In the genomic region with DNA sequence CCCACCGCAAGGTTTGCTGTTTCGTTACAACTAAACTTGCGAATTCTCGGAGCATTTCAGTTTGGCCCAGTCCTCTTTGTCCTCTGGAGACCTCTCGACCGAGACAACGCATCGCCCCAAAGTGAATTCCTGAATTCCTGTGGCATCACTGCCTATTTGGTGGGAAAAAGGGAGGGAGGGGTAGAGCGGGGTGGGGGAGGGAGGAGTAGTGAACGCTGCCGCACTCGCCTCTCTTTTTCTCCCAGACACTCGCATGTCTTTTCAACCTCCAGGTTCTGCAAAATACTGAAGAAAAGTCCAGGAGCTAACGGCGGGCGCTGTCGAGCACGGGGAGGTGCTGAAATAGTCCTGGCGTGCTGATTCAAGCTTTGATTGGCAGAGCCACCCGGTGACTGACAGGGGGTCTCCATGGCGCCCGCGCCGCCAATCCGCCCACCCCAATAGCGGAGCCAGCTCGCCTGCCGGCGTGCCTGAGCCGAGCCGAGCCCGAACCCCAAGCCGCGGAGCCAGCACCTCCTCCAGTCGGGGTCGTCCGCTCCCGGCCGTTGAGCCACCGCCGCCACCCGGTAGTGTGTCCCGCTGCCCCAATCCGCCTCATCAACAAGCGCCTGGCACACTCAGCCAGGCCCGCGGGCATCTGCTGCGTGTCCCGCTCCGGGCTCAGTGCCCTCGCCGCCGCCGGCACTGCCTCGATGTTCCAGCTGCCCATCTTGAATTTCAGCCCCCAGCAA, we compare ENCODE assay signal across 10 cellular contexts. TPM values are rescaled to one million over a fixed set of nuclear protein-coding genes. Genes with fewer than 3 reads are reported as not detected.
DNase-seq lines count a peak whose midpoint lies in the region; ATAC-seq lines count a peak whose summit lies in the region.
"Had no signal": no experiment of that assay in that cellular context is flagged by ENCODE, and none has a peak within 500 bp of the region (broad histone marks: within the 10 kb centered on the region; RNA-seq: fewer than 3 reads in every experiment).

SIX6 (plus strand) TSS at position 440 of the 731 bp plus-strand sequence; CDS start at position 693, 253 bp downstream.

- ATAC-seq in sciatic nerve: peak; percentile 53
- no peak for ATAC-seq in HG03565 (IDR thresholded peaks at IDR 0.05; ENCODE audit: unreplicated experiment)
- ATAC-seq in GM18870 (IDR thresholded peaks at IDR 0.05; ENCODE audit: unreplicated experiment): no peak
- ATAC-seq: heart left ventricle had no signal

- DNase-seq in NCI-H2081 (lab: John Stamatoyannopoulos, UW) (peak; percentile 68 to 81), NCI-H2081 treated with DMSO at 0.1 percent for 48 hours (lab: John Stamatoyannopoulos, UW) (no peak), NCI-H345 (lab: John Stamatoyannopoulos, UW) (peak; percentile 58), sciatic nerve (ENCODE audit: low spot score) (no peak), OCI-M1 (lab: John Stamatoyannopoulos, UW) (no peak)
- DNase-seq: heart left ventricle had no signal

- peak within 1 kb of the TSS; percentile 25 for H3K4me3 ChIP-seq in ectodermal cell (ENCODE audit: insufficient read depth, low read depth, low read length)

- intact Hi-C loops in sciatic nerve (cut with DNase I): no loop called here

- H3K9me3 ChIP-seq in ectodermal cell (ENCODE audit: control insufficient read depth, low read length): no peaks in the 10 kb centered on the region
- H3K9me3 ChIP-seq: heart left ventricle had no signal

- H3K27me3 ChIP-seq in ectodermal cell (ENCODE audit: control insufficient read depth, insufficient read depth, low read length, poor library complexity, severe bottlenecking): peaks cover 100% of the 10 kb centered on the region

- H3K27ac ChIP-seq in ectodermal cell (ENCODE audit: insufficient read depth, low read depth, low read length, poor library complexity, severe bottlenecking): no peak within 1 kb of the TSS
- H3K27ac ChIP-seq: heart left ventricle had no signal

- H3K4me1 ChIP-seq in ectodermal cell (ENCODE audit: control insufficient read depth, insufficient read depth, low read length): peaks cover 18% of the 10 kb centered on the region

- H3K36me3 ChIP-seq in ectodermal cell (ENCODE audit: control insufficient read depth, insufficient read depth, low read length): no peaks in the 10 kb centered on the region
- H3K36me3 ChIP-seq: heart left ventricle had no signal

- 0% methylated on average over 55 of the region's 55 CpGs for WGBS in ectodermal cell, 2 experiments

RNA-seq across cellular contexts. Expression of gene SIX6, which starts in this region (rescaled TPM):
- polyA plus RNA-seq in ectodermal cell (2013, experiment 1 of 4): not detected
- polyA plus RNA-seq in ectodermal cell (2013, experiment 2 of 4): 0.09 TPM
- polyA plus RNA-seq in ectodermal cell (2013, experiment 3 of 4): not detected
- polyA plus RNA-seq in ectodermal cell (2013, experiment 4 of 4): 0.08 TPM
- total RNA-seq in sciatic nerve: not detected
- total RNA-seq: heart left ventricle had no signal
- polyA plus RNA-seq: AG04450, heart left ventricle had no signal

Comparison
In these comparisons a context has a peak if more than half of its experiments do, and no peak if none do; other contexts are left out.
1. DNase-seq: peak in NCI-H2081 (2 of 2) and NCI-H345 (single experiment); none in NCI-H2081 treated with DMSO at 0.1 percent for 48 hours (single experiment), sciatic nerve (single experiment) and OCI-M1 (single experiment).
2. Peak in ATAC-seq in sciatic nerve; RNA of the gene not detected or under 1 TPM.